ENCODE assay signal across 1 cellular context in genomic region chr1:40036574-40036973, GRCh38.
TF ChIP-seq lines count a peak whose summit lies in the region.

No MANE protein-coding gene starts in this region.

TF ChIP-seq in SK-N-SH treated with all-trans-retinoic acid at 6 μM for 48 hours, 23 proteins besides CTCF, POLR2A, EP300 and RAD21 (continued from another document):
- TF ChIP-seq PATZ1 (CRISPR knock-in tag; IDR thresholded peaks at IDR 0.05; ENCODE audit: borderline replicate concordance) (no peak), ISL1 (CRISPR knock-in tag; IDR thresholded peaks at IDR 0.05) (no peak), CSDC2 (CRISPR knock-in tag; IDR thresholded peaks at IDR 0.05) (no peak), ZFP3 (CRISPR knock-in tag; IDR thresholded peaks at IDR 0.05) (no peak)
